ENCODE assay signal across 8 cellular contexts in the genomic region with DNA sequence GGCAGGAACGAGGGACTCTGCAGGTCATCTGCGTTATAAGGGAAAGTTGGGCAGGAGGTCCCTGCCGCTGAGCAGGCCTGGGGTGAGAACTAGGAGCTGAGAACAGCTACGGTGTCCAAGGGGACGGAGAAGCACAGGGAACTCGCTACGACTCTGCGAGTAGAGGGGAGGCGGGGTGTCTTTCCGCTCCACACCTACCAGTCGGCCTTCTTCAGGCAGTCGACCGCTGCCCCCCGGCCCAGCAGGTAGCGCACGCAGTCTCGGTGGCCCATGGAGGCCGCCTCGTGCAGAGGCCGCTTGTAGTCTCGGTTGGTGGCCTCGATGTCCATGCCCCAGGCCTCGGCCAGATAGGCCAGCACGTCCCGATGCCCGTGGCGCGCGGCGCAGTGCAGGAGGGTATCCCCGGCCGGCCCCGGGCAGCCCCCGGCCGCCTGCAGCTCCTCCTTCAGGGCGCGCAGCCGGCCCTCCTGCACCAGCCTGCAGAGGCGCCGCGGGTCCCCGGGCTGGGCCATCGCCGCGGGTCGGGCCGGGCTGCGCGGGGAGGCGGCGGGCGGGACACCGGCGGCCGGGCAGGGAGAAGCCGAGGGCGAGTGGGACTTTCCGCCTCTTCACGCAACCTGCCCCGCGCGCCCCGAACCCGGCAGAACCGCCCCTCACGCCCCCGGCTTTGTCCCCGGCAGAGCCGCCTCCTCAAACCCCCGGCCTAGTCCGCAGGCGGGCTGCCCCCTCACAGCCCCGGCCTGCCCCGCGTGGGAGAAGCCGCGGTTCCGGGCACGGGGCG. TPM values are rescaled to one million over a fixed set of nuclear protein-coding genes. Genes with fewer than 3 reads are reported as not detected.
DNase-seq lines count a peak whose midpoint lies in the region; ATAC-seq, FAIRE-seq and TF ChIP-seq lines count a peak whose summit lies in the region.

No MANE protein-coding gene starts in this region.

- DNase-seq in BJ (ENCODE audit: low read depth) (no peak), T-helper 2 cell (peak; percentile 10 to 50 (median 23)), breast epithelium (ENCODE audit: low spot score in 2 of 2) (no peak), kidney (peak; percentile 77), NCI-H2196 (lab: John Stamatoyannopoulos, UW; ENCODE audit: unreplicated experiment) (no peak)
- DNase-seq in stimulated activated CD4-positive, alpha-beta T cell treated with anti-CD3 and anti-CD28 coated beads, Interleukin-2, amount 100 ng/mL, for 24 hours: peak; percentile 44 to 56

- H3K27ac ChIP-seq in breast epithelium: peak overlapping the region; percentile 86 to 94
- peak overlapping the region; percentile 63 to 67 for H3K27ac ChIP-seq in kidney (ENCODE audit: low read depth in 2 of 2, low read length in 2 of 2)

- ATAC-seq in GM19351 (IDR thresholded peaks at IDR 0.05; ENCODE audit: unreplicated experiment): peak; percentile 32
- peak; percentile 34 for ATAC-seq in HG03460 (IDR thresholded peaks at IDR 0.05; ENCODE audit: unreplicated experiment)

- TF ChIP-seq CTCF in BJ (IDR thresholded peaks at IDR 0.05; ENCODE audit: insufficient read depth, low read depth, low read length) (no peak), breast epithelium (IDR thresholded peaks at IDR 0.05) (no peak), kidney (IDR thresholded peaks at IDR 0.05; ENCODE audit: borderline replicate concordance, extremely low read depth, insufficient read depth) (no peak)

- peak overlapping the region; percentile 59 to 70 for H3K9ac ChIP-seq in kidney (ENCODE audit: low read length in 2 of 2)

- CTCF ChIA-PET in BJ (lab: Yijun Ruan, JAX): interaction anchor here (0.9 to 1.7 kb wide), 3 partner anchors 10 to 79 kb away, joined by 3 to 5 read pairs (median 3); no protein-coding TSS in a partner anchor

- no peak for TF ChIP-seq POLR2A in breast epithelium (IDR thresholded peaks at IDR 0.05)

- H3K9me3 ChIP-seq in breast epithelium: no peaks in the 10 kb centered on the region
- H3K9me3 ChIP-seq in kidney (ENCODE audit: control insufficient read depth in 1 of 2, low read length in 2 of 2): no peaks in the 10 kb centered on the region

- H3K36me3 ChIP-seq in BJ (ENCODE audit: control insufficient read depth, insufficient read depth, low read length) (peaks cover 1% of the 10 kb centered on the region; the same call in 1 of the 2 replicates), breast epithelium (no peaks in the 10 kb centered on the region), kidney (ENCODE audit: control insufficient read depth in 1 of 2, insufficient read depth in 2 of 2, low read length in 2 of 2) (peaks cover 2% of the 10 kb centered on the region in 2 donors)

- peaks cover 3 to 11% of the 10 kb centered on the region in 2 donors for H3K4me1 ChIP-seq in breast epithelium
- peaks cover 5 to 16% of the 10 kb centered on the region in 2 donors for H3K4me1 ChIP-seq in kidney (ENCODE audit: control insufficient read depth in 1 of 2, insufficient read depth in 1 of 2, low read depth in 1 of 2, low read length in 2 of 2)

- POLR2A ChIA-PET in BJ (lab: Charles Lee): interaction anchor here (0.5 to 1.1 kb wide), 2 partner anchors 12 to 16 kb away, joined by 3 to 6 read pairs; no protein-coding TSS in a partner anchor

- FAIRE-seq in kidney (lab: Jason Lieb, UNC): no peak

- H3K4me3 ChIP-seq in BJ (ENCODE audit: low read depth, low read length) (peak overlapping the region; percentile 80), breast epithelium (peak overlapping the region; percentile 87 to 94 (median 90)), kidney (ENCODE audit: low read length in 2 of 2) (peak overlapping the region; percentile 74 to 84)

- intact Hi-C loops in breast epithelium (cut with DNase I; ENCODE audit: low total_unique reads): no loop called here
- intact Hi-C loops in kidney (cut with DNase I): no loop called here

- H3K27me3 ChIP-seq in BJ (ENCODE audit: control insufficient read depth, insufficient read depth, low read length) (no peaks in the 10 kb centered on the region), breast epithelium (no peaks in the 10 kb centered on the region)

RNA-seq across cellular contexts. Expression of a gene that starts 0.7 kb away (rescaled TPM):
- 5.2 and 7.4 TPM in 2 replicates for polyA plus RNA-seq in BJ (2011; rRNA removed)
- 6.1 and 10.9 TPM in 2 replicates for polyA minus RNA-seq in BJ (2011; rRNA and poly(A)+ RNA removed)
- 10 to 100 TPM in 1 of 3 donors, 1 to 10 TPM in 2; 5.9 to 13.1 (median 8.8) TPM for total RNA-seq in breast epithelium
- 6.7 TPM for total RNA-seq in kidney
- 7.1 TPM for polyA plus RNA-seq in kidney (ENCODE audit: insufficient read depth, low read depth, low replicate concordance)

RNA-seq across cellular contexts. Expression of a gene that starts 1.0 kb away (rescaled TPM):
- polyA plus RNA-seq in BJ (2011; rRNA removed): 61.8 and 82.5 TPM in 2 replicates
- 92.2 and 118 TPM in 2 replicates for polyA minus RNA-seq in BJ (2011; rRNA and poly(A)+ RNA removed)
- total RNA-seq in breast epithelium: 100 to 1,000 TPM in 2 of 3 donors, 10 to 100 TPM in 1; 91.2 to 115 (median 109) TPM
- 76.5 TPM for total RNA-seq in kidney
- 70.7 TPM for polyA plus RNA-seq in kidney (ENCODE audit: insufficient read depth, low read depth, low replicate concordance)

Comparison
In these comparisons a context has a peak if more than half of its experiments do, and no peak if none do; other contexts are left out.
1. DNase-seq: peak in T-helper 2 cell (5 of 5), kidney (single experiment) and stimulated activated CD4-positive, alpha-beta T cell treated with anti-CD3 and anti-CD28 coated beads, Interleukin-2, amount 100 ng/mL, for 24 hours (2 of 2); none in BJ (single experiment), breast epithelium (0 of 2) and NCI-H2196 (single experiment).
2. Peak in every context shown above with its lines, with median percentiles within 50 percentile points of each other: H3K4me3 ChIP-seq.